Comparison of ENCODE assay signal across 12 cellular contexts in genomic region chr5:82719368-82719767, GRCh38.
A peak's percentile ranks its signal among the peaks of the same experiment; 100 is the strongest.
DNase-seq lines count a peak whose midpoint lies in the region; ATAC-seq, FAIRE-seq and TF ChIP-seq lines count a peak whose summit lies in the region.
"Had no signal": no experiment of that assay in that cellular context is flagged by ENCODE, and none has a peak within 500 bp of the region (broad histone marks: within the 10 kb centered on the region; RNA-seq: fewer than 3 reads in every experiment).

No MANE protein-coding gene starts in this region.

- FAIRE-seq in astrocyte (lab: Jason Lieb, UNC) (no peak), HTR-8/SVneo (lab: Jason Lieb, UNC) (no peak)

- TF ChIP-seq CTCF in natural killer cell (IDR thresholded peaks at IDR 0.05) = no peak
- TF ChIP-seq CTCF in astrocyte (IDR thresholded peaks at IDR 0.05; ENCODE audit: insufficient read depth, low read depth, low read length) = no peak

- H3K27me3 Mint-ChIP-seq in natural killer cell treated with Interleukin-12 subunit alpha and Interleukin-12 subunit beta and Interleukin-15 and Interleukin-18, amount 100 ng/mL, for 72 hours = no peaks in the 10 kb centered on the region
- no peaks in the 10 kb centered on the region for H3K27me3 Mint-ChIP-seq in natural killer cell (ENCODE audit: low read depth in 2 of 2)
- H3K27me3 Mint-ChIP-seq in astrocyte (ENCODE audit: low read depth, unreplicated experiment) = no peaks in the 10 kb centered on the region
- no peaks in the 10 kb centered on the region for H3K27me3 Mint-ChIP-seq in T-helper 2 cell treated with Interferon-gamma antibody and Interleukin-4, amounts not matched to agents 5 μg/mL and 100 μg/mL, for 36 hours (ENCODE audit: low read depth)

- no peaks in the 10 kb centered on the region for H3K27me3 ChIP-seq in astrocyte (ENCODE audit: insufficient read depth, low read length)
- H3K27me3 ChIP-seq: gastrocnemius medialis had no signal

- peak overlapping the region; percentile 70 for H3K4me3 Mint-ChIP-seq in natural killer cell treated with Interleukin-12 subunit alpha and Interleukin-12 subunit beta and Interleukin-15 and Interleukin-18, amount 100 ng/mL, for 72 hours
- H3K4me3 Mint-ChIP-seq in natural killer cell = no peak overlapping the region
- H3K4me3 Mint-ChIP-seq in astrocyte (ENCODE audit: unreplicated experiment) = no peak overlapping the region
- H3K4me3 Mint-ChIP-seq in T-helper 2 cell treated with Interferon-gamma antibody and Interleukin-4, amounts not matched to agents 5 μg/mL and 100 μg/mL, for 36 hours = no peak overlapping the region
- H3K4me3 Mint-ChIP-seq: activated naive CD8-positive, alpha-beta T cell had no signal

- no peak overlapping the region for H3K9ac ChIP-seq in astrocyte (ENCODE audit: low read length)

- intact Hi-C loops in natural killer cell (cut with micrococcal nuclease) = no loop called here

- no peak overlapping the region for H3K4me2 ChIP-seq in astrocyte (ENCODE audit: low read length)

- no peaks in the 10 kb centered on the region for H3K79me2 ChIP-seq in astrocyte (ENCODE audit: insufficient read depth, low read length)

- peak; percentile 62 for DNase-seq in natural killer cell treated with Interleukin-12 subunit alpha and Interleukin-12 subunit beta and Interleukin-15 and Interleukin-18, amount 100 ng/mL, for 72 hours (ENCODE audit: low spot score)
- DNase-seq in natural killer cell = no peak
- peak; percentile 3 for DNase-seq in astrocyte (ENCODE audit: low read depth)
- DNase-seq in activated gamma-delta T cell (lab: John Stamatoyannopoulos, UW) = no peak
- DNase-seq in NCI-H510A (lab: John Stamatoyannopoulos, UW) = no peak
- no peak for DNase-seq in T-helper 2 cell treated with Interferon-gamma antibody and Interleukin-4, amounts not matched to agents 5 μg/mL and 100 μg/mL, for 36 hours (ENCODE audit: low spot score)
- DNase-seq in HTR-8/SVneo (ENCODE audit: insufficient read length, low spot score) = no peak
- DNase-seq: AML-193, gastrocnemius medialis had no signal

- H3K4me1 ChIP-seq in astrocyte (ENCODE audit: insufficient read depth, low read length) = no peaks in the 10 kb centered on the region
- H3K4me1 ChIP-seq: gastrocnemius medialis had no signal

- no peak overlapping the region for H3K4me3 ChIP-seq in astrocyte (ENCODE audit: insufficient read depth, low read depth, low read length)
- H3K4me3 ChIP-seq: gastrocnemius medialis, SK-N-MC had no signal

- no peaks in the 10 kb centered on the region for H3K9me3 ChIP-seq in astrocyte (ENCODE audit: insufficient read depth, low read depth, low read length)
- H3K9me3 ChIP-seq: gastrocnemius medialis had no signal

- ATAC-seq in natural killer cell treated with Interleukin-12 subunit alpha and Interleukin-12 subunit beta and Interleukin-15 and Interleukin-18, amount 100 ng/mL, for 72 hours = peak; percentile 88 to 89
- ATAC-seq in natural killer cell (no peak), HG03342 (IDR thresholded peaks at IDR 0.05; ENCODE audit: unreplicated experiment) (peak; percentile 93)
- ATAC-seq: gastrocnemius medialis had no signal

- no peak overlapping the region for H2AFZ ChIP-seq in astrocyte (ENCODE audit: low read depth, low read length)

- H3K9me3 Mint-ChIP-seq in natural killer cell treated with Interleukin-12 subunit alpha and Interleukin-12 subunit beta and Interleukin-15 and Interleukin-18, amount 100 ng/mL, for 72 hours = no peaks in the 10 kb centered on the region
- H3K9me3 Mint-ChIP-seq in natural killer cell (no peaks in the 10 kb centered on the region), astrocyte (ENCODE audit: unreplicated experiment) (peaks cover 5% of the 10 kb centered on the region)
- no peaks in the 10 kb centered on the region for H3K9me3 Mint-ChIP-seq in T-helper 2 cell treated with Interferon-gamma antibody and Interleukin-4, amounts not matched to agents 5 μg/mL and 100 μg/mL, for 36 hours

- H3K36me3 ChIP-seq in astrocyte (ENCODE audit: insufficient read depth, low read length) = no peaks in the 10 kb centered on the region
- H3K36me3 ChIP-seq: gastrocnemius medialis had no signal

- H3K27ac Mint-ChIP-seq in natural killer cell treated with Interleukin-12 subunit alpha and Interleukin-12 subunit beta and Interleukin-15 and Interleukin-18, amount 100 ng/mL, for 72 hours = peak overlapping the region; percentile 32 to 61
- H3K27ac Mint-ChIP-seq in natural killer cell (no peak overlapping the region), astrocyte (ENCODE audit: unreplicated experiment) (peak overlapping the region; percentile 64)
- no peak overlapping the region for H3K27ac Mint-ChIP-seq in T-helper 2 cell treated with Interferon-gamma antibody and Interleukin-4, amounts not matched to agents 5 μg/mL and 100 μg/mL, for 36 hours
- H3K27ac Mint-ChIP-seq: activated naive CD8-positive, alpha-beta T cell had no signal

- no peak overlapping the region for H3K27ac ChIP-seq in astrocyte (ENCODE audit: low read depth, low read length)
- H3K27ac ChIP-seq: gastrocnemius medialis, SK-N-MC had no signal

- H4K20me1 ChIP-seq in astrocyte (ENCODE audit: insufficient read depth, low read length) = no peaks in the 10 kb centered on the region

- peaks cover 6% of the 10 kb centered on the region for H3K36me3 Mint-ChIP-seq in natural killer cell treated with Interleukin-12 subunit alpha and Interleukin-12 subunit beta and Interleukin-15 and Interleukin-18, amount 100 ng/mL, for 72 hours
- H3K36me3 Mint-ChIP-seq in natural killer cell (no peaks in the 10 kb centered on the region), astrocyte (ENCODE audit: low read depth, unreplicated experiment) (no peaks in the 10 kb centered on the region)
- H3K36me3 Mint-ChIP-seq in T-helper 2 cell treated with Interferon-gamma antibody and Interleukin-4, amounts not matched to agents 5 μg/mL and 100 μg/mL, for 36 hours (ENCODE audit: low read depth) = no peaks in the 10 kb centered on the region
- H3K36me3 Mint-ChIP-seq: activated naive CD8-positive, alpha-beta T cell had no signal

- peaks cover 23 to 35% of the 10 kb centered on the region in 2 donors for H3K4me1 Mint-ChIP-seq in natural killer cell treated with Interleukin-12 subunit alpha and Interleukin-12 subunit beta and Interleukin-15 and Interleukin-18, amount 100 ng/mL, for 72 hours (ENCODE audit: low read depth in 2 of 2)
- peaks cover 9 to 19% of the 10 kb centered on the region in 2 donors for H3K4me1 Mint-ChIP-seq in natural killer cell
- peaks cover 23% of the 10 kb centered on the region for H3K4me1 Mint-ChIP-seq in astrocyte (ENCODE audit: low read depth, unreplicated experiment)
- H3K4me1 Mint-ChIP-seq in T-helper 2 cell treated with Interferon-gamma antibody and Interleukin-4, amounts not matched to agents 5 μg/mL and 100 μg/mL, for 36 hours (ENCODE audit: low read depth) = peaks cover 5% of the 10 kb centered on the region

Comparison
In these comparisons a context has a peak if more than half of its experiments do, and no peak if none do; other contexts are left out.
1. ATAC-seq: peak in natural killer cell treated with Interleukin-12 subunit alpha and Interleukin-12 subunit beta and Interleukin-15 and Interleukin-18, amount 100 ng/mL, for 72 hours (2 of 2) and HG03342 (single experiment); none in natural killer cell (0 of 3).
2. DNase-seq: peak in natural killer cell treated with Interleukin-12 subunit alpha and Interleukin-12 subunit beta and Interleukin-15 and Interleukin-18, amount 100 ng/mL, for 72 hours (single experiment) and astrocyte (single experiment); none in natural killer cell (single experiment), activated gamma-delta T cell (single experiment), NCI-H510A (single experiment), T-helper 2 cell treated with Interferon-gamma antibody and Interleukin-4, amounts not matched to agents 5 μg/mL and 100 μg/mL, for 36 hours (single experiment) and HTR-8/SVneo (single experiment).
3. H3K27ac Mint-ChIP-seq: peak in natural killer cell treated with Interleukin-12 subunit alpha and Interleukin-12 subunit beta and Interleukin-15 and Interleukin-18, amount 100 ng/mL, for 72 hours (2 of 2) and astrocyte (single experiment); none in natural killer cell (0 of 2) and T-helper 2 cell treated with Interferon-gamma antibody and Interleukin-4, amounts not matched to agents 5 μg/mL and 100 μg/mL, for 36 hours (single experiment).